Comparison of ENCODE assay signal across 21 cellular contexts in genomic region chr5:53071738-53072137, GRCh38. TPM values are rescaled to one million over a fixed set of nuclear protein-coding genes. Genes with fewer than 3 reads are reported as not detected.
DNase-seq lines count a peak whose midpoint lies in the region; ATAC-seq and TF ChIP-seq lines count a peak whose summit lies in the region.
"Had no signal": no experiment of that assay in that cellular context is flagged by ENCODE, and none has a peak within 500 bp of the region (broad histone marks: within the 10 kb centered on the region; RNA-seq: fewer than 3 reads in every experiment).

No MANE protein-coding gene starts in this region.

- ATAC-seq in CD4-positive, alpha-beta T cell (ENCODE audit: poor library complexity) = no peak
- no peak for ATAC-seq in HG03521 (IDR thresholded peaks at IDR 0.05; ENCODE audit: unreplicated experiment)
- ATAC-seq: left lung had no signal

- H3K27ac ChIP-seq in CD4-positive, alpha-beta T cell (ENCODE audit: low read depth, low read length) = no peak overlapping the region
- H3K27ac ChIP-seq: left lung, SJCRH30, tibial artery, VCaP had no signal

- POLR2A ChIA-PET in CD4-positive, alpha-beta T cell (lab: Charles Lee) = no interaction called here

- peak; percentile 64 for DNase-seq in AG20443 (ENCODE audit: low spot score)
- DNase-seq in HCEC 1CT = peak; percentile 66
- DNase-seq in dedifferentiated amniotic fluid mesenchymal stem cell (ENCODE audit: extremely low spot score) = peak; percentile 51
- peak; percentile 26 for DNase-seq in iris pigment epithelial cell (ENCODE audit: low read depth)
- DNase-seq in CD4-positive, alpha-beta T cell = no peak
- no peak for DNase-seq in pons (ENCODE audit: low spot score)
- DNase-seq: activated gamma-delta T cell; BE2C; Calu3; KG1; left lung; NCI-H187; nephron progenitor cell; OCI-M1; SJCRH30; stimulated activated CD4-positive, alpha-beta T cell treated with anti-CD3 and anti-CD28 coated beads, Interleukin-2, amount 100 ng/mL, for 48 hours; stimulated activated naive CD4-positive, alpha-beta T cell treated with Interleukin-2 at 50 U/mL for 16 hours; tibial artery had no signal

- no peaks in the 10 kb centered on the region for H3K4me1 Mint-ChIP-seq in CD4-positive, alpha-beta T cell (ENCODE audit: low read depth)
- H3K4me1 Mint-ChIP-seq: central memory CD8-positive, alpha-beta T cell had no signal

- CTCF ChIA-PET in CD4-positive, alpha-beta T cell (lab: Charles Lee) = no interaction called here

- H3K9me3 Mint-ChIP-seq in CD4-positive, alpha-beta T cell = no peaks in the 10 kb centered on the region
- H3K9me3 Mint-ChIP-seq: central memory CD8-positive, alpha-beta T cell; nephron progenitor cell had no signal

- H3K27ac Mint-ChIP-seq in CD4-positive, alpha-beta T cell = no peak overlapping the region
- H3K27ac Mint-ChIP-seq: nephron progenitor cell had no signal

- intact Hi-C loops in CD4-positive, alpha-beta T cell (cut with DNase I, micrococcal nuclease) = no loop called here

- no peak overlapping the region for H3K4me3 Mint-ChIP-seq in CD4-positive, alpha-beta T cell
- H3K4me3 Mint-ChIP-seq: central memory CD8-positive, alpha-beta T cell; nephron progenitor cell had no signal

- H3K36me3 Mint-ChIP-seq in CD4-positive, alpha-beta T cell (ENCODE audit: low read depth) = no peaks in the 10 kb centered on the region

- no peak for TF ChIP-seq CTCF in CD4-positive, alpha-beta T cell (IDR thresholded peaks at IDR 0.05)

- no peaks in the 10 kb centered on the region for H3K27me3 ChIP-seq in CD4-positive, alpha-beta T cell (ENCODE audit: control insufficient read depth, insufficient read depth, low read length)
- H3K27me3 ChIP-seq: left lung, SJCRH30, tibial artery had no signal

- H3K9me3 ChIP-seq in CD4-positive, alpha-beta T cell (ENCODE audit: control insufficient read depth, low read length) = no peaks in the 10 kb centered on the region
- H3K9me3 ChIP-seq: BE2C, left lung, SJCRH30, tibial artery had no signal

- peaks cover 2% of the 10 kb centered on the region for H3K27me3 Mint-ChIP-seq in CD4-positive, alpha-beta T cell

RNA-seq across cellular contexts. Expression of gene MOCS2, which starts 37.8 kb away (rescaled TPM):
- total RNA-seq in CD4-positive, alpha-beta T cell = 10 to 100 TPM; 19.5 to 20.4 TPM

Comparison
In these comparisons a context has a peak if more than half of its experiments do, and no peak if none do; other contexts are left out.
1. DNase-seq: peak in AG20443 (single experiment), HCEC 1CT (single experiment), dedifferentiated amniotic fluid mesenchymal stem cell (single experiment) and iris pigment epithelial cell (single experiment); none in CD4-positive, alpha-beta T cell (0 of 10) and pons (single experiment).